1 cellular context compared by ENCODE assay signal in the genomic region with DNA sequence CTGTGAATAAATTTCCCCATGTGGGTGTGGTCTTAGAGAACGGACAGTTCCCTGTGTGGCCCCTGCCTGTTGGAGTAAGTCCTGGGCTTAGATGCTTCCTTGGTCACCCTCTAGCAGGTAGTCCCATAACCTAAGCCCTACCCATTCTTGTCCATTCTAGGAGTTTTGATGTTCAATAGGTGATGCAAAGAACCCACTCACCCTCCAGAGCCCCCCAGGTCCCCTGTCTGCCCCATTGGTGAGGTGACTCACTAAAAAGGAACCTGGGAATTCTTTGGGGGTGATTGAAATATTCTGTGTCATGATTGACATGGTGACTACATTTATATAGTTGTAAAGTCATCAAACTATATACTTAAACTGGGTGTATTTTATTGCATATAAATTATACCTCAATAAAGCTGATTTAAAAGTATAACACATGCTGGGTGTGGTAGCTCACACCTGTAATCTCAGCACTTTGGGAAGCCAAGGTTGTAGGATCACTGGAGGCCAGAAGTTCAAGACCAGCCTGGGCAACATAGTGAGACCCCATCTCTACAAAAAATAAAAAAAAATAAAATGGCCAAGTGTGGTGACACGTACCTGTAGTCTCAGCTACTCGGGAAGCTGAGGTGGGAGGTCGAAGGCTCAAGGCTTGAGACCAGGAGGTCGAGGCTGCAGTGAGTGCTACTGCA.
TF ChIP-seq lines count a peak whose summit lies in the region.

No MANE protein-coding gene starts in this region.

TF ChIP-seq in K562, 482 proteins besides CTCF, POLR2A, EP300 and RAD21:
- TF ChIP-seq BCOR (IDR thresholded peaks at IDR 0.05) (peak; percentile 24; the same call in 1 of the 2 replicates), CEBPZ (IDR thresholded peaks at IDR 0.05; ENCODE audit: borderline replicate concordance, low read depth, low read length) (no peak), NR3C1 (CRISPR knock-in tag; IDR thresholded peaks at IDR 0.05) (no peak), PBX2 (CRISPR knock-in tag; IDR thresholded peaks at IDR 0.05; ENCODE audit: low read depth) (no peak), PBX2 (tag; conservative IDR thresholded peaks at IDR 0.05; ENCODE audit: low read depth) (no peak), ZNF121 (CRISPR knock-in tag; conservative IDR thresholded peaks at IDR 0.05) (peak; percentile 65; the same call in 1 of the 2 replicates), LEF1 (IDR thresholded peaks at IDR 0.05) (no peak), HDAC3 (IDR thresholded peaks at IDR 0.05; ENCODE audit: borderline replicate concordance, partially characterized antibody) (no peak), ZNF23 (CRISPR knock-in tag; IDR thresholded peaks at IDR 0.05) (no peak)
- TF ChIP-seq, protein P1, sequence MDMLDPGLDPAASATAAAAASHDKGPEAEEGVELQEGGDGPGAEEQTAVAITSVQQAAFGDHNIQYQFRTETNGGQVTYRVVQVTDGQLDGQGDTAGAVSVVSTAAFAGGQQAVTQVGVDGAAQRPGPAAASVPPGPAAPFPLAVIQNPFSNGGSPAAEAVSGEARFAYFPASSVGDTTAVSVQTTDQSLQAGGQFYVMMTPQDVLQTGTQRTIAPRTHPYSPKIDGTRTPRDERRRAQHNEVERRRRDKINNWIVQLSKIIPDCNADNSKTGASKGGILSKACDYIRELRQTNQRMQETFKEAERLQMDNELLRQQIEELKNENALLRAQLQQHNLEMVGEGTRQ (CRISPR knock-in tag; IDR thresholded peaks at IDR 0.05), result no peak
